In the genomic region with DNA sequence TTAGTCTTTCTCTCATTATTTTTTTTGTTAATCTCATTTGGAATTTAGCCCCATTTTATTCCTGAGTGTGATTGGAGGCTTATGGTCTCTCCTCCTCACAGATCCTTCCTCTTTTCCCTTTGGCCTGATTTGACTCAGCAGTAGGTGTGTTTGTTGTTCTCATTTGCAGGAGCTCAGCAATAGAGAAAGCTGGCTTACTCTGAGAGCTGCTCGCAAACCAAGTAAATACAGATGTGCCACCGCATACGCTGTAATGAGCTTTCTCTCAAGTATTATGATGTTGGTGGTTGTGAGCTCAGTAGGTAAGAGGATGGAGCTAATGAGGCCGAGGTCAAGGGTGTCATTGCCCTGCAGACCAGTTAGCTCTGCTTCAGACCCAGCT, we compare ENCODE assay signal across 9 cellular contexts.
DNase-seq lines count a peak whose midpoint lies in the region; ATAC-seq and TF ChIP-seq lines count a peak whose summit lies in the region.
"Had no signal": no experiment of that assay in that cellular context is flagged by ENCODE, and none has a peak within 500 bp of the region (broad histone marks: within the 10 kb centered on the region; RNA-seq: fewer than 3 reads in every experiment).

No MANE protein-coding gene starts in this region.

- H3K4me1 ChIP-seq in stomach smooth muscle (ENCODE audit: control insufficient read depth, insufficient read depth, low read length) (peaks cover 18% of the 10 kb centered on the region), vagina (peaks cover 8% of the 10 kb centered on the region)
- H3K4me1 ChIP-seq: A549 had no signal

- ATAC-seq in HG03565 (IDR thresholded peaks at IDR 0.05; ENCODE audit: unreplicated experiment), result peak; percentile 45
- no peak for ATAC-seq in activated T-helper 17 cell treated with anti-CD3 and anti-CD28 coated beads, Interleukin-2, amount 50 U/mL, for 72 hours (replicated peaks)
- ATAC-seq: A549 had no signal

- H3K36me3 ChIP-seq in stomach smooth muscle (ENCODE audit: control insufficient read depth in 2 of 2, insufficient read depth in 2 of 2, low read length in 2 of 2), result peaks cover 20 to 34% of the 10 kb centered on the region in 2 donors
- peaks cover 0 to 12% of the 10 kb centered on the region in 2 donors for H3K36me3 ChIP-seq in vagina

- H3K9me3 ChIP-seq in stomach smooth muscle (ENCODE audit: control insufficient read depth in 2 of 2, low read length in 2 of 2) (no peaks in the 10 kb centered on the region), vagina (no peaks in the 10 kb centered on the region)
- H3K9me3 ChIP-seq: A549 had no signal

- H3K4me3 Mint-ChIP-seq in T-helper 1 cell treated with Interleukin-12 subunit alpha and Interleukin-12 subunit beta and Interleukin-4 antibody, amounts not matched to agents 30 μg/mL and 1 μg/mL, for 36 hours, result no peak overlapping the region
- no peak overlapping the region for H3K4me3 Mint-ChIP-seq in activated T-helper 17 cell treated with anti-CD3 and anti-CD28 coated beads, Interleukin-2, amount 50 U/mL, for 72 hours

- intact Hi-C loops in vagina (cut with DNase I), result no loop called here

- H3K27ac ChIP-seq in stomach smooth muscle (ENCODE audit: low read length) (peak overlapping the region; percentile 19), vagina (no peak overlapping the region)
- H3K27ac ChIP-seq: A549 had no signal

- no peak overlapping the region for H3K4me3 ChIP-seq in stomach smooth muscle (ENCODE audit: low read length in 2 of 2)
- no peak overlapping the region for H3K4me3 ChIP-seq in vagina
- H3K4me3 ChIP-seq: A549 had no signal

- no peaks in the 10 kb centered on the region for H3K9me3 Mint-ChIP-seq in T-helper 1 cell treated with Interleukin-12 subunit alpha and Interleukin-12 subunit beta and Interleukin-4 antibody, amounts not matched to agents 30 μg/mL and 1 μg/mL, for 36 hours
- no peaks in the 10 kb centered on the region for H3K9me3 Mint-ChIP-seq in activated T-helper 17 cell treated with anti-CD3 and anti-CD28 coated beads, Interleukin-2, amount 50 U/mL, for 72 hours

- peaks cover 58% of the 10 kb centered on the region for H3K36me3 Mint-ChIP-seq in T-helper 1 cell treated with Interleukin-12 subunit alpha and Interleukin-12 subunit beta and Interleukin-4 antibody, amounts not matched to agents 30 μg/mL and 1 μg/mL, for 36 hours (ENCODE audit: low read depth)
- peaks cover 99% of the 10 kb centered on the region for H3K36me3 Mint-ChIP-seq in activated T-helper 17 cell treated with anti-CD3 and anti-CD28 coated beads, Interleukin-2, amount 50 U/mL, for 72 hours (ENCODE audit: low read depth)

- no peaks in the 10 kb centered on the region for H3K27me3 Mint-ChIP-seq in T-helper 1 cell treated with Interleukin-12 subunit alpha and Interleukin-12 subunit beta and Interleukin-4 antibody, amounts not matched to agents 30 μg/mL and 1 μg/mL, for 36 hours (ENCODE audit: low read depth)
- H3K27me3 Mint-ChIP-seq in activated T-helper 17 cell treated with anti-CD3 and anti-CD28 coated beads, Interleukin-2, amount 50 U/mL, for 72 hours, result no peaks in the 10 kb centered on the region

- H3K27ac Mint-ChIP-seq in T-helper 1 cell treated with Interleukin-12 subunit alpha and Interleukin-12 subunit beta and Interleukin-4 antibody, amounts not matched to agents 30 μg/mL and 1 μg/mL, for 36 hours, result peak overlapping the region; percentile 82
- peak overlapping the region; percentile 53 for H3K27ac Mint-ChIP-seq in activated T-helper 17 cell treated with anti-CD3 and anti-CD28 coated beads, Interleukin-2, amount 50 U/mL, for 72 hours

- no peak for TF ChIP-seq CTCF in vagina (IDR thresholded peaks at IDR 0.05)

- DNase-seq in T-helper 1 cell, result no peak
- DNase-seq in vagina (ENCODE audit: extremely low spot score in 2 of 2), result no peak
- no peak for DNase-seq in HPDE6-E6E7 (ENCODE audit: extremely low spot score)
- DNase-seq in AG20443 (ENCODE audit: low spot score), result no peak

- peaks cover 47% of the 10 kb centered on the region for H3K4me1 Mint-ChIP-seq in T-helper 1 cell treated with Interleukin-12 subunit alpha and Interleukin-12 subunit beta and Interleukin-4 antibody, amounts not matched to agents 30 μg/mL and 1 μg/mL, for 36 hours (ENCODE audit: low read depth)
- peaks cover 37% of the 10 kb centered on the region for H3K4me1 Mint-ChIP-seq in activated T-helper 17 cell treated with anti-CD3 and anti-CD28 coated beads, Interleukin-2, amount 50 U/mL, for 72 hours

- H3K27me3 ChIP-seq in stomach smooth muscle (ENCODE audit: control insufficient read depth in 1 of 2, insufficient read depth in 2 of 2, low read length in 2 of 2), result no peaks in the 10 kb centered on the region
- H3K27me3 ChIP-seq in vagina, result no peaks in the 10 kb centered on the region

- no peak for TF ChIP-seq POLR2A in vagina (IDR thresholded peaks at IDR 0.05)

- H3K9ac ChIP-seq in stomach smooth muscle (ENCODE audit: low read length in 2 of 2), result no peak overlapping the region
